Comparison of ENCODE assay signal across 12 cellular contexts in genomic region chr9:131197160-131197911, GRCh38.
"Had no signal": no experiment of that assay in that cellular context is flagged by ENCODE, and none has a peak within 500 bp of the region (broad histone marks: within the 10 kb centered on the region; RNA-seq: fewer than 3 reads in every experiment).

No MANE protein-coding gene starts in this region.

- H3K27ac Mint-ChIP-seq: activated CD4-positive, alpha-beta memory T cell treated with anti-CD3 and anti-CD28 coated beads for 36 hours; nephron progenitor cell had no signal

- FAIRE-seq: keratinocyte had no signal

- ATAC-seq: gastroesophageal sphincter; right lobe of liver; stimulated activated naive CD8-positive, alpha-beta T cell treated with anti-CD3 and anti-CD28 coated beads, Interleukin-15, Interleukin-2, amounts not matched to agents 100 U/mL and 50 U/mL, for 24 hours had no signal

- H3K27me3 Mint-ChIP-seq: activated CD4-positive, alpha-beta memory T cell treated with anti-CD3 and anti-CD28 coated beads for 36 hours had no signal

- H3K9me3 Mint-ChIP-seq: activated CD4-positive, alpha-beta memory T cell treated with anti-CD3 and anti-CD28 coated beads for 36 hours; nephron progenitor cell had no signal

- H3K4me1 Mint-ChIP-seq: nephron progenitor cell had no signal

- H3K4me3 Mint-ChIP-seq: activated CD4-positive, alpha-beta memory T cell treated with anti-CD3 and anti-CD28 coated beads for 36 hours; nephron progenitor cell had no signal

- DNase-seq: activated CD4-positive, alpha-beta memory T cell treated with anti-CD3 and anti-CD28 coated beads for 36 hours; activated CD8-positive, alpha-beta memory T cell treated with anti-CD3 and anti-CD28 coated beads, Interleukin-2, amount 50 U/mL, for 4 hours; caudate nucleus; cortex of kidney; effector memory CD4-positive, alpha-beta T cell; left ventricle myocardium inferior; nephron progenitor cell; psoas muscle; right lobe of liver; stimulated activated naive CD8-positive, alpha-beta T cell treated with anti-CD3 and anti-CD28 coated beads, Interleukin-15, Interleukin-2, amounts not matched to agents 100 U/mL and 50 U/mL, for 24 hours had no signal
